Comparison of ENCODE assay signal across 1 cellular context in genomic region chr2:240831594-240832204, GRCh38.
TF ChIP-seq lines count a peak whose summit lies in the region.

No MANE protein-coding gene starts in this region.

TF ChIP-seq in HepG2, 621 proteins besides CTCF, POLR2A, EP300 and RAD21:
- TF ChIP-seq, protein P1, sequence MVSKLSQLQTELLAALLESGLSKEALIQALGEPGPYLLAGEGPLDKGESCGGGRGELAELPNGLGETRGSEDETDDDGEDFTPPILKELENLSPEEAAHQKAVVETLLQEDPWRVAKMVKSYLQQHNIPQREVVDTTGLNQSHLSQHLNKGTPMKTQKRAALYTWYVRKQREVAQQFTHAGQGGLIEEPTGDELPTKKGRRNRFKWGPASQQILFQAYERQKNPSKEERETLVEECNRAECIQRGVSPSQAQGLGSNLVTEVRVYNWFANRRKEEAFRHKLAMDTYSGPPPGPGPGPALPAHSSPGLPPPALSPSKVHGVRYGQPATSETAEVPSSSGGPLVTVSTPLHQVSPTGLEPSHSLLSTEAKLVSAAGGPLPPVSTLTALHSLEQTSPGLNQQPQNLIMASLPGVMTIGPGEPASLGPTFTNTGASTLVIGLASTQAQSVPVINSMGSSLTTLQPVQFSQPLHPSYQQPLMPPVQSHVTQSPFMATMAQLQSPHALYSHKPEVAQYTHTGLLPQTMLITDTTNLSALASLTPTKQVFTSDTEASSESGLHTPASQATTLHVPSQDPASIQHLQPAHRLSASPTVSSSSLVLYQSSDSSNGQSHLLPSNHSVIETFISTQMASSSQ (IDR thresholded peaks at IDR 0.05; ENCODE audit: low read depth): no peak
- TF ChIP-seq, protein P1 (CRISPR knock-in tag; IDR thresholded peaks at IDR 0.05; ENCODE audit: borderline replicate concordance): no peak
- TF ChIP-seq MAZ (IDR thresholded peaks at IDR 0.05; ENCODE audit: borderline replicate concordance, low read depth, low read length) (no peak), MAZ (CRISPR knock-in tag; IDR thresholded peaks at IDR 0.05; ENCODE audit: low read depth) (peak; percentile 5; the same call in 1 of the 2 replicates), SRSF1 (optimal IDR thresholded peaks at IDR 0.05; ENCODE audit: low read depth, low read length) (no peak), ZNF225 (CRISPR knock-in tag; IDR thresholded peaks at IDR 0.05) (0 out of 2 replicates have a peak, but pooled peaks have one; percentile 33), CBX2 (IDR thresholded peaks at IDR 0.05; ENCODE audit: low read depth, low read length) (peak; percentile 69; the same call in 1 of the 2 replicates), CBX2 (CRISPR knock-in tag; IDR thresholded peaks at IDR 0.05; ENCODE audit: low read depth) (no peak), MTF2 (CRISPR knock-in tag; IDR thresholded peaks at IDR 0.05; ENCODE audit: borderline replicate concordance) (peak; percentile 60; the same call in 1 of the 2 replicates), SMYD3 (CRISPR knock-in tag; IDR thresholded peaks at IDR 0.05) (no peak), ZNF790 (CRISPR knock-in tag; IDR thresholded peaks at IDR 0.05; ENCODE audit: borderline replicate concordance) (no peak), DRAP1 (CRISPR knock-in tag; IDR thresholded peaks at IDR 0.05) (no peak), RNF2 (conservative IDR thresholded peaks at IDR 0.05; ENCODE audit: low read depth) (0 out of 2 replicates have a peak, but pooled peaks have one; percentile 30), HCFC1 (IDR thresholded peaks at IDR 0.05; ENCODE audit: low read depth, low read length) (no peak), SALL2 (CRISPR knock-in tag; IDR thresholded peaks at IDR 0.05) (no peak), ZNF180 (CRISPR knock-in tag; IDR thresholded peaks at IDR 0.05; ENCODE audit: borderline replicate concordance, low read depth) (no peak), TOE1 (CRISPR knock-in tag; IDR thresholded peaks at IDR 0.05) (no peak), SOX5 (CRISPR knock-in tag; IDR thresholded peaks at IDR 0.05; ENCODE audit: borderline replicate concordance) (no peak), ZNF777 (CRISPR knock-in tag; IDR thresholded peaks at IDR 0.05) (0 out of 2 replicates have a peak, but pooled peaks have one; percentile 19), ZNF879 (CRISPR knock-in tag; IDR thresholded peaks at IDR 0.05) (no peak), DMAP1 (CRISPR knock-in tag; IDR thresholded peaks at IDR 0.05) (0 out of 2 replicates have a peak, but pooled peaks have one; percentile 38), HOXA9 (CRISPR knock-in tag; IDR thresholded peaks at IDR 0.05; ENCODE audit: borderline replicate concordance) (no peak), GATAD2A (CRISPR knock-in tag; IDR thresholded peaks at IDR 0.05) (no peak), ZNF414 (CRISPR knock-in tag; IDR thresholded peaks at IDR 0.05) (no peak), RXRB (CRISPR knock-in tag; IDR thresholded peaks at IDR 0.05; ENCODE audit: borderline replicate concordance) (no peak), CREB1 (IDR thresholded peaks at IDR 0.05) (no peak), CREB1 (CRISPR knock-in tag; IDR thresholded peaks at IDR 0.05) (no peak), EZH2 (conservative IDR thresholded peaks at IDR 0.05; ENCODE audit: low read depth, low read length) (peak; percentile 90; the same call in 1 of the 2 replicates), ZNF788 (CRISPR knock-in tag; IDR thresholded peaks at IDR 0.05; ENCODE audit: borderline replicate concordance) (peak; percentile 16; the same call in 1 of the 2 replicates), JUN (CRISPR knock-in tag; IDR thresholded peaks at IDR 0.05) (no peak), ZBTB39 (CRISPR knock-in tag; IDR thresholded peaks at IDR 0.05) (no peak), ZNF878 (CRISPR knock-in tag; IDR thresholded peaks at IDR 0.05) (no peak), FOXO1 (CRISPR knock-in tag; IDR thresholded peaks at IDR 0.05) (no peak), ZNF772 (CRISPR knock-in tag; IDR thresholded peaks at IDR 0.05) (peak; percentile 9; the same call in 1 of the 2 replicates), CSRNP1 (CRISPR knock-in tag; IDR thresholded peaks at IDR 0.05) (no peak), ZNF713 (CRISPR knock-in tag; IDR thresholded peaks at IDR 0.05) (no peak), ZNF614 (CRISPR knock-in tag; IDR thresholded peaks at IDR 0.05; ENCODE audit: borderline replicate concordance) (no peak), HIVEP1 (CRISPR knock-in tag; IDR thresholded peaks at IDR 0.05) (no peak)
- TF ChIP-seq, protein P2, sequence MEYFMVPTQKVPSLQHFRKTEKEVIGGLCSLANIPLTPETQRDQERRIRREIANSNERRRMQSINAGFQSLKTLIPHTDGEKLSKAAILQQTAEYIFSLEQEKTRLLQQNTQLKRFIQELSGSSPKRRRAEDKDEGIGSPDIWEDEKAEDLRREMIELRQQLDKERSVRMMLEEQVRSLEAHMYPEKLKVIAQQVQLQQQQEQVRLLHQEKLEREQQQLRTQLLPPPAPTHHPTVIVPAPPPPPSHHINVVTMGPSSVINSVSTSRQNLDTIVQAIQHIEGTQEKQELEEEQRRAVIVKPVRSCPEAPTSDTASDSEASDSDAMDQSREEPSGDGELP (IDR thresholded peaks at IDR 0.05; ENCODE audit: borderline replicate concordance, low read depth): no peak
- TF ChIP-seq, protein P3, sequence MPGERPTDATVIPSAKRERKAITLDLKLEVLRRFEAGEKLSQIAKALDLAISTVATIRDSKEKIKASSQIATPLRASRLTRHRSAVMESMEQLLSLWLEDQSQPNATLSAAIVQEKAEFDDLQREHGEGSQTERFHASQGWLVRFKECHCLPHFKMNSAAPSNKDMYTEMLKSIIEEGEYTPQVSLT (CRISPR knock-in tag; IDR thresholded peaks at IDR 0.05; ENCODE audit: borderline replicate concordance, low read depth): no peak
- TF ChIP-seq, protein P4, sequence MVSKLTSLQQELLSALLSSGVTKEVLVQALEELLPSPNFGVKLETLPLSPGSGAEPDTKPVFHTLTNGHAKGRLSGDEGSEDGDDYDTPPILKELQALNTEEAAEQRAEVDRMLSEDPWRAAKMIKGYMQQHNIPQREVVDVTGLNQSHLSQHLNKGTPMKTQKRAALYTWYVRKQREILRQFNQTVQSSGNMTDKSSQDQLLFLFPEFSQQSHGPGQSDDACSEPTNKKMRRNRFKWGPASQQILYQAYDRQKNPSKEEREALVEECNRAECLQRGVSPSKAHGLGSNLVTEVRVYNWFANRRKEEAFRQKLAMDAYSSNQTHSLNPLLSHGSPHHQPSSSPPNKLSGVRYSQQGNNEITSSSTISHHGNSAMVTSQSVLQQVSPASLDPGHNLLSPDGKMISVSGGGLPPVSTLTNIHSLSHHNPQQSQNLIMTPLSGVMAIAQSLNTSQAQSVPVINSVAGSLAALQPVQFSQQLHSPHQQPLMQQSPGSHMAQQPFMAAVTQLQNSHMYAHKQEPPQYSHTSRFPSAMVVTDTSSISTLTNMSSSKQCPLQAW (CRISPR knock-in tag; IDR thresholded peaks at IDR 0.05): 0 out of 2 replicates have a peak, but pooled peaks have one; percentile 17
- TF ChIP-seq, protein P5, sequence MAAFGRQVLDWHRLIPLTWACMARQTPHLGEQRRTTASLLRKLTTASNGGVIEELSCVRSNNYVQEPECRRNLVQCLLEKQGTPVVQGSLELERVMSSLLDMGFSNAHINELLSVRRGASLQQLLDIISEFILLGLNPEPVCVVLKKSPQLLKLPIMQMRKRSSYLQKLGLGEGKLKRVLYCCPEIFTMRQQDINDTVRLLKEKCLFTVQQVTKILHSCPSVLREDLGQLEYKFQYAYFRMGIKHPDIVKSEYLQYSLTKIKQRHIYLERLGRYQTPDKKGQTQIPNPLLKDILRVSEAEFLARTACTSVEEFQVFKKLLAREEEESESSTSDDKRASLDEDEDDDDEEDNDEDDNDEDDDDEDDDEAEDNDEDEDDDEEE (CRISPR knock-in tag; IDR thresholded peaks at IDR 0.05): no peak
